In genomic region chr6:155261146-155261900, GRCh38 we compare ENCODE assay signal across 17 cellular contexts. TPM values are rescaled to one million over a fixed set of nuclear protein-coding genes. Genes with fewer than 3 reads are reported as not detected.
DNase-seq lines count a peak whose midpoint lies in the region; ATAC-seq and TF ChIP-seq lines count a peak whose summit lies in the region.
"Had no signal": no experiment of that assay in that cellular context is flagged by ENCODE, and none has a peak within 500 bp of the region (broad histone marks: within the 10 kb centered on the region; RNA-seq: fewer than 3 reads in every experiment).

No MANE protein-coding gene starts in this region.

- no peak for DNase-seq in activated T-cell treated with anti-CD3 and anti-CD28 coated beads, Interleukin-2, amount 50 U/mL, for 24 hours
- DNase-seq in activated T-cell treated with anti-CD3 and anti-CD28 coated beads, Interleukin-2, amount 50 U/mL, for 1 hour, result no peak
- DNase-seq in ecto neural progenitor cell (ENCODE audit: low spot score) (peak; percentile 54), HuH-7.5 (ENCODE audit: low spot score) (no peak), transverse colon (no peak)
- peak in 1 of 2 donors; percentile 25 for DNase-seq in stimulated activated effector memory CD8-positive, alpha-beta T cell treated with anti-CD3 and anti-CD28 coated beads, Interleukin-12 subunit alpha, Interleukin-12 subunit beta, amount 100 ng/mL, for 72 hours (ENCODE audit: low spot score in 2 of 2)
- DNase-seq: activated B cell treated with CpG ODN at 0.5 μM for 24 hours; activated effector memory CD4-positive, alpha-beta T cell treated with Interleukin-2 at 50 U/mL for 16 hours; DMS 273 treated with DMSO at 0.1 percent for 48 hours; NK-92 treated with Interleukin-12 subunit alpha and Interleukin-12 subunit beta, amount 100 ng/mL, for 24 hours; upper lobe of left lung had no signal

- peak overlapping the region; percentile 66 for H3K27ac Mint-ChIP-seq in activated T-cell treated with anti-CD3 and anti-CD28 coated beads, Interleukin-2, amount 50 U/mL, for 24 hours
- H3K27ac Mint-ChIP-seq in stimulated activated effector memory CD8-positive, alpha-beta T cell treated with anti-CD3 and anti-CD28 coated beads, Interleukin-12 subunit alpha, Interleukin-12 subunit beta, amount 100 ng/mL, for 72 hours, result peak overlapping the region; percentile 50
- H3K27ac Mint-ChIP-seq: activated B cell treated with CpG ODN at 0.5 μM for 24 hours had no signal

- H3K36me3 ChIP-seq in transverse colon, result peaks cover 0 to 14% (median 3%) of the 10 kb centered on the region in 4 donors

- no peaks in the 10 kb centered on the region for H3K27me3 ChIP-seq in transverse colon
- H3K27me3 ChIP-seq: SJSA1, upper lobe of left lung had no signal

- in situ Hi-C loops in transverse colon (cut with MboI; ENCODE audit: low pct_ligation_motif_present in 1 of 4, low pct_unique_long_range_greater_than_20kb in 1 of 4, low sequenced_read_pairs in 3 of 4), result loop anchor here in 1 of 4 donors (25.0 kb wide), 1 partner anchor 324 kb away; no protein-coding TSS in a partner anchor

- intact Hi-C loops in transverse colon (cut with DNase I; ENCODE audit: low total_unique reads), result no loop called here

- no peaks in the 10 kb centered on the region for H3K9me3 Mint-ChIP-seq in activated T-cell treated with anti-CD3 and anti-CD28 coated beads, Interleukin-2, amount 50 U/mL, for 24 hours
- no peaks in the 10 kb centered on the region for H3K9me3 Mint-ChIP-seq in stimulated activated effector memory CD8-positive, alpha-beta T cell treated with anti-CD3 and anti-CD28 coated beads, Interleukin-12 subunit alpha, Interleukin-12 subunit beta, amount 100 ng/mL, for 72 hours
- H3K9me3 Mint-ChIP-seq: activated B cell treated with CpG ODN at 0.5 μM for 24 hours had no signal

- H3K4me1 ChIP-seq in transverse colon, result peaks cover 0 to 3% (median 0%) of the 10 kb centered on the region in 4 donors
- H3K4me1 ChIP-seq: upper lobe of left lung had no signal

- H3K4me1 Mint-ChIP-seq in activated T-cell treated with anti-CD3 and anti-CD28 coated beads, Interleukin-2, amount 50 U/mL, for 24 hours (ENCODE audit: low read depth), result peaks cover 20% of the 10 kb centered on the region
- peaks cover 16% of the 10 kb centered on the region for H3K4me1 Mint-ChIP-seq in stimulated activated effector memory CD8-positive, alpha-beta T cell treated with anti-CD3 and anti-CD28 coated beads, Interleukin-12 subunit alpha, Interleukin-12 subunit beta, amount 100 ng/mL, for 72 hours

- H3K4me3 Mint-ChIP-seq in activated T-cell treated with anti-CD3 and anti-CD28 coated beads, Interleukin-2, amount 50 U/mL, for 24 hours, result no peak overlapping the region
- no peak overlapping the region for H3K4me3 Mint-ChIP-seq in stimulated activated effector memory CD8-positive, alpha-beta T cell treated with anti-CD3 and anti-CD28 coated beads, Interleukin-12 subunit alpha, Interleukin-12 subunit beta, amount 100 ng/mL, for 72 hours
- H3K4me3 Mint-ChIP-seq: activated B cell treated with CpG ODN at 0.5 μM for 24 hours had no signal

- TF ChIP-seq EP300 in transverse colon (IDR thresholded peaks at IDR 0.05; ENCODE audit: low read depth), result no peak

- WGBS in transverse colon (ENCODE audit: low coverage in 1 of 2), 2 donors, result 94% methylated on average over 7 to 11 of the region's 11 CpGs

- no peaks in the 10 kb centered on the region for H3K27me3 Mint-ChIP-seq in activated T-cell treated with anti-CD3 and anti-CD28 coated beads, Interleukin-2, amount 50 U/mL, for 24 hours
- H3K27me3 Mint-ChIP-seq: activated B cell treated with CpG ODN at 0.5 μM for 24 hours had no signal

- no peak for TF ChIP-seq POLR2A in transverse colon (IDR thresholded peaks at IDR 0.05)

- TF ChIP-seq CTCF in transverse colon (IDR thresholded peaks at IDR 0.05), result no peak

- peaks cover 93% of the 10 kb centered on the region for H3K36me3 Mint-ChIP-seq in activated T-cell treated with anti-CD3 and anti-CD28 coated beads, Interleukin-2, amount 50 U/mL, for 24 hours (ENCODE audit: low read depth)
- H3K36me3 Mint-ChIP-seq in stimulated activated effector memory CD8-positive, alpha-beta T cell treated with anti-CD3 and anti-CD28 coated beads, Interleukin-12 subunit alpha, Interleukin-12 subunit beta, amount 100 ng/mL, for 72 hours, result peaks cover 74% of the 10 kb centered on the region

- H3K4me3 ChIP-seq in transverse colon, result no peak overlapping the region
- H3K4me3 ChIP-seq: cardiac muscle cell, SJSA1, upper lobe of left lung had no signal

- no peaks in the 10 kb centered on the region for H3K9me3 ChIP-seq in transverse colon
- H3K9me3 ChIP-seq: SJSA1, upper lobe of left lung had no signal

- no peak overlapping the region for H3K27ac ChIP-seq in transverse colon
- H3K27ac ChIP-seq: cardiac muscle cell, epithelial cell of prostate, SJSA1, upper lobe of left lung had no signal

- ATAC-seq in HG03280 (IDR thresholded peaks at IDR 0.05; ENCODE audit: unreplicated experiment), result peak; percentile 53
- ATAC-seq in stimulated activated effector memory CD8-positive, alpha-beta T cell treated with anti-CD3 and anti-CD28 coated beads, Interleukin-12 subunit alpha, Interleukin-12 subunit beta, amount 100 ng/mL, for 72 hours, result peak; percentile 51
- ATAC-seq in GM21723 (IDR thresholded peaks at IDR 0.05; ENCODE audit: unreplicated experiment), result no peak

RNA-seq across cellular contexts. Expression of gene CLDN20, which starts 2.5 kb away (rescaled TPM):
- total RNA-seq in transverse colon, result not detected
- total RNA-seq: activated B cell treated with CpG ODN at 0.5 μM for 24 hours, cardiac muscle cell, liver, SJSA1, upper lobe of left lung had no signal

RNA-seq across cellular contexts. Expression of gene TFB1M, which starts 53.0 kb away (rescaled TPM):
- total RNA-seq in transverse colon, result 10 to 100 TPM in 3 of 4 donors, 1 to 10 TPM in 1; 3.2 to 43.4 (median 16.5) TPM
